1 cellular context compared by ENCODE assay signal in the genomic region with DNA sequence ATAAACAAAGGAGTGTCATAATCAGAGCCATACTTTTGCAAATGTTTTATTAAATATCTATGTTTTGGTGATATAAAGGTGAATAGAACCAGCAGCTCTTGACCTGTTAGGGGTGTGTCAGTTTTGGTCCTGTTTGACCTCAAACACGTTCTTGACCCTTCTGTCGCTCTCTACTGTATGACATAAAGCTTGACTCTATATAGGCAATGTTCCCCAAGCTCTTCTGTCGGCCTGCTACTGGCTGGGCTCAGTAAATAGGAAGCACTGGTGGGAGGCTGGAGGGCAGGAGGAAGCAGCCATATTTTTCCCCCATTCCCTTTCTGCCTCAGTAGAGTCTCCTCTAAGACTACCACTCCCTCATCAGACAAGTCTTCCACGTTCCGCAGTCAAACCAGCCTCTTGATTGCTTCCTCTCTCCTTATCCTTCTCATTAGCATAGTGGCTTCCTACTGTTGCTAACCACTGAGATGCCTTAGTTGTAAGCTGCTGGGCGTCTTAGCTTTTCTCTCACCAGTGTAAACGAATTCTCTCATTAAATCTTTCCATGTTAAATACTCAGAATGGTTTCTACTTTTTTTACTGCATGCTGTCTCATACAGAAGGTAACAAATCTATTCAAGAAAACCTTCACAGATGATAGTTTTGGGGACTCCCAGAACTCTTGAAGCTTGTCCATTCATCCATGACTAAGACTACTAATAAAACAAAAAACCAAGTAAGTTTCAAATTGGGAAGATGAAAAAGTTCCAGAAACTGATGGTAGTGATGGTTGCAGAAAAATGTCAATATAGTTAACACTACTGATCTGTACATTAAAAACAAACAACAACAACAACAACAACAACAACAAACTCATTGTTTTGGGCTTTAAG.
TF ChIP-seq lines count a peak whose summit lies in the region.

No MANE protein-coding gene starts in this region.

TF ChIP-seq in WTC11, 78 proteins besides CTCF, POLR2A, EP300 and RAD21 (continued from another document):
- TF ChIP-seq, protein P1, sequence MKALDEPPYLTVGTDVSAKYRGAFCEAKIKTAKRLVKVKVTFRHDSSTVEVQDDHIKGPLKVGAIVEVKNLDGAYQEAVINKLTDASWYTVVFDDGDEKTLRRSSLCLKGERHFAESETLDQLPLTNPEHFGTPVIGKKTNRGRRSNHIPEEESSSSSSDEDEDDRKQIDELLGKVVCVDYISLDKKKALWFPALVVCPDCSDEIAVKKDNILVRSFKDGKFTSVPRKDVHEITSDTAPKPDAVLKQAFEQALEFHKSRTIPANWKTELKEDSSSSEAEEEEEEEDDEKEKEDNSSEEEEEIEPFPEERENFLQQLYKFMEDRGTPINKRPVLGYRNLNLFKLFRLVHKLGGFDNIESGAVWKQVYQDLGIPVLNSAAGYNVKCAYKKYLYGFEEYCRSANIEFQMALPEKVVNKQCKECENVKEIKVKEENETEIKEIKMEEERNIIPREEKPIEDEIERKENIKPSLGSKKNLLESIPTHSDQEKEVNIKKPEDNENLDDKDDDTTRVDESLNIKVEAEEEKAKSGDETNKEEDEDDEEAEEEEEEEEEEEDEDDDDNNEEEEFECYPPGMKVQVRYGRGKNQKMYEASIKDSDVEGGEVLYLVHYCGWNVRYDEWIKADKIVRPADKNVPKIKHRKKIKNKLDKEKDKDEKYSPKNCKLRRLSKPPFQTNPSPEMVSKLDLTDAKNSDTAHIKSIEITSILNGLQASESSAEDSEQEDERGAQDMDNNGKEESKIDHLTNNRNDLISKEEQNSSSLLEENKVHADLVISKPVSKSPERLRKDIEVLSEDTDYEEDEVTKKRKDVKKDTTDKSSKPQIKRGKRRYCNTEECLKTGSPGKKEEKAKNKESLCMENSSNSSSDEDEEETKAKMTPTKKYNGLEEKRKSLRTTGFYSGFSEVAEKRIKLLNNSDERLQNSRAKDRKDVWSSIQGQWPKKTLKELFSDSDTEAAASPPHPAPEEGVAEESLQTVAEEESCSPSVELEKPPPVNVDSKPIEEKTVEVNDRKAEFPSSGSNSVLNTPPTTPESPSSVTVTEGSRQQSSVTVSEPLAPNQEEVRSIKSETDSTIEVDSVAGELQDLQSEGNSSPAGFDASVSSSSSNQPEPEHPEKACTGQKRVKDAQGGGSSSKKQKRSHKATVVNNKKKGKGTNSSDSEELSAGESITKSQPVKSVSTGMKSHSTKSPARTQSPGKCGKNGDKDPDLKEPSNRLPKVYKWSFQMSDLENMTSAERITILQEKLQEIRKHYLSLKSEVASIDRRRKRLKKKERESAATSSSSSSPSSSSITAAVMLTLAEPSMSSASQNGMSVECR (CRISPR knock-in tag; IDR thresholded peaks at IDR 0.05; ENCODE audit: borderline replicate concordance) = no peak
- TF ChIP-seq, protein P2, sequence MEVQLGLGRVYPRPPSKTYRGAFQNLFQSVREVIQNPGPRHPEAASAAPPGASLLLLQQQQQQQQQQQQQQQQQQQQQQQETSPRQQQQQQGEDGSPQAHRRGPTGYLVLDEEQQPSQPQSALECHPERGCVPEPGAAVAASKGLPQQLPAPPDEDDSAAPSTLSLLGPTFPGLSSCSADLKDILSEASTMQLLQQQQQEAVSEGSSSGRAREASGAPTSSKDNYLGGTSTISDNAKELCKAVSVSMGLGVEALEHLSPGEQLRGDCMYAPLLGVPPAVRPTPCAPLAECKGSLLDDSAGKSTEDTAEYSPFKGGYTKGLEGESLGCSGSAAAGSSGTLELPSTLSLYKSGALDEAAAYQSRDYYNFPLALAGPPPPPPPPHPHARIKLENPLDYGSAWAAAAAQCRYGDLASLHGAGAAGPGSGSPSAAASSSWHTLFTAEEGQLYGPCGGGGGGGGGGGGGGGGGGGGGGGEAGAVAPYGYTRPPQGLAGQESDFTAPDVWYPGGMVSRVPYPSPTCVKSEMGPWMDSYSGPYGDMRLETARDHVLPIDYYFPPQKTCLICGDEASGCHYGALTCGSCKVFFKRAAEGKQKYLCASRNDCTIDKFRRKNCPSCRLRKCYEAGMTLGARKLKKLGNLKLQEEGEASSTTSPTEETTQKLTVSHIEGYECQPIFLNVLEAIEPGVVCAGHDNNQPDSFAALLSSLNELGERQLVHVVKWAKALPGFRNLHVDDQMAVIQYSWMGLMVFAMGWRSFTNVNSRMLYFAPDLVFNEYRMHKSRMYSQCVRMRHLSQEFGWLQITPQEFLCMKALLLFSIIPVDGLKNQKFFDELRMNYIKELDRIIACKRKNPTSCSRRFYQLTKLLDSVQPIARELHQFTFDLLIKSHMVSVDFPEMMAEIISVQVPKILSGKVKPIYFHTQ (CRISPR knock-in tag; IDR thresholded peaks at IDR 0.05) = no peak
- TF ChIP-seq, protein P3, sequence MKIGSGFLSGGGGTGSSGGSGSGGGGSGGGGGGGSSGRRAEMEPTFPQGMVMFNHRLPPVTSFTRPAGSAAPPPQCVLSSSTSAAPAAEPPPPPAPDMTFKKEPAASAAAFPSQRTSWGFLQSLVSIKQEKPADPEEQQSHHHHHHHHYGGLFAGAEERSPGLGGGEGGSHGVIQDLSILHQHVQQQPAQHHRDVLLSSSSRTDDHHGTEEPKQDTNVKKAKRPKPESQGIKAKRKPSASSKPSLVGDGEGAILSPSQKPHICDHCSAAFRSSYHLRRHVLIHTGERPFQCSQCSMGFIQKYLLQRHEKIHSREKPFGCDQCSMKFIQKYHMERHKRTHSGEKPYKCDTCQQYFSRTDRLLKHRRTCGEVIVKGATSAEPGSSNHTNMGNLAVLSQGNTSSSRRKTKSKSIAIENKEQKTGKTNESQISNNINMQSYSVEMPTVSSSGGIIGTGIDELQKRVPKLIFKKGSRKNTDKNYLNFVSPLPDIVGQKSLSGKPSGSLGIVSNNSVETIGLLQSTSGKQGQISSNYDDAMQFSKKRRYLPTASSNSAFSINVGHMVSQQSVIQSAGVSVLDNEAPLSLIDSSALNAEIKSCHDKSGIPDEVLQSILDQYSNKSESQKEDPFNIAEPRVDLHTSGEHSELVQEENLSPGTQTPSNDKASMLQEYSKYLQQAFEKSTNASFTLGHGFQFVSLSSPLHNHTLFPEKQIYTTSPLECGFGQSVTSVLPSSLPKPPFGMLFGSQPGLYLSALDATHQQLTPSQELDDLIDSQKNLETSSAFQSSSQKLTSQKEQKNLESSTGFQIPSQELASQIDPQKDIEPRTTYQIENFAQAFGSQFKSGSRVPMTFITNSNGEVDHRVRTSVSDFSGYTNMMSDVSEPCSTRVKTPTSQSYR (CRISPR knock-in tag; IDR thresholded peaks at IDR 0.05) = no peak
- TF ChIP-seq, protein P4, sequence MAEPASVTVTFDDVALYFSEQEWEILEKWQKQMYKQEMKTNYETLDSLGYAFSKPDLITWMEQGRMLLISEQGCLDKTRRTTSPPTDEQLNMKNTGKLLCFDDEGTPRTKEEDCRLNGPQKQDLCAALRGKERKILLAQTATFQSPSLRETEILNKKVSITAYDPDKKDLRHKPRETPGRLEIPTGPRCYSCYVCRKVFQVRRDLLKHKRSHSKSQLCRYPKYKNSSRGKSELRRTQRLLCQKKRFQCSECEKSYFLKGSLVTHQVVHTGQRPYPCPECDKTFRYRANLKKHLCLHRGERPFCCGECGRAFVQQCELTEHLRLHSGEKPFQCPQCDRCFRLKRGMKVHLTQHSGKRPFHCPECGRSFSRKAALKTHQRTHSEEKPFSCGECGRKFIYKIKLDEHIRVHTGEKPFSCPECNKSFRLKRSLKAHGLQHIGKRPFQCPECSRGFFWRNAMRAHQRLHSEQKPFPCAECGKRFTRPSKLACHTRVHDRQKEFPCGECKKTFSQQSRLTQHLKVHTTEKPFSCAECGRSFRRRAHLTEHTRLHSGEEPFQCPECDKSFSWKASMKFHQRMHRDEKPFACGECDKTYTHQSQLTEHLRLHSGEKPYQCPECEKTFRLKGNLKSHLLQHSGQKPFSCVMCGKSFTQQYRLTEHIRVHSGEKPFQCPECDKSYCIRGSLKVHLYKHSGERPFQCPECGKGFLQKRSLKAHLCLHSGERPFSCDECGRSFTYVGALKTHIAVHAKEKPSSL (CRISPR knock-in tag; conservative IDR thresholded peaks at IDR 0.05) = no peak
- TF ChIP-seq SMAD3 (CRISPR knock-in tag; IDR thresholded peaks at IDR 0.05; ENCODE audit: borderline replicate concordance) (no peak), FOXK1 (CRISPR knock-in tag; IDR thresholded peaks at IDR 0.05) (no peak), ZNF396 (CRISPR knock-in tag; IDR thresholded peaks at IDR 0.05; ENCODE audit: borderline replicate concordance) (no peak), MXD4 (CRISPR knock-in tag; IDR thresholded peaks at IDR 0.05; ENCODE audit: borderline replicate concordance) (no peak), ZNF416 (CRISPR knock-in tag; IDR thresholded peaks at IDR 0.05) (no peak), ZNF138 (CRISPR knock-in tag; conservative IDR thresholded peaks at IDR 0.05) (no peak), NR1H2 (CRISPR knock-in tag; IDR thresholded peaks at IDR 0.05) (no peak)
- TF ChIP-seq, protein P5, sequence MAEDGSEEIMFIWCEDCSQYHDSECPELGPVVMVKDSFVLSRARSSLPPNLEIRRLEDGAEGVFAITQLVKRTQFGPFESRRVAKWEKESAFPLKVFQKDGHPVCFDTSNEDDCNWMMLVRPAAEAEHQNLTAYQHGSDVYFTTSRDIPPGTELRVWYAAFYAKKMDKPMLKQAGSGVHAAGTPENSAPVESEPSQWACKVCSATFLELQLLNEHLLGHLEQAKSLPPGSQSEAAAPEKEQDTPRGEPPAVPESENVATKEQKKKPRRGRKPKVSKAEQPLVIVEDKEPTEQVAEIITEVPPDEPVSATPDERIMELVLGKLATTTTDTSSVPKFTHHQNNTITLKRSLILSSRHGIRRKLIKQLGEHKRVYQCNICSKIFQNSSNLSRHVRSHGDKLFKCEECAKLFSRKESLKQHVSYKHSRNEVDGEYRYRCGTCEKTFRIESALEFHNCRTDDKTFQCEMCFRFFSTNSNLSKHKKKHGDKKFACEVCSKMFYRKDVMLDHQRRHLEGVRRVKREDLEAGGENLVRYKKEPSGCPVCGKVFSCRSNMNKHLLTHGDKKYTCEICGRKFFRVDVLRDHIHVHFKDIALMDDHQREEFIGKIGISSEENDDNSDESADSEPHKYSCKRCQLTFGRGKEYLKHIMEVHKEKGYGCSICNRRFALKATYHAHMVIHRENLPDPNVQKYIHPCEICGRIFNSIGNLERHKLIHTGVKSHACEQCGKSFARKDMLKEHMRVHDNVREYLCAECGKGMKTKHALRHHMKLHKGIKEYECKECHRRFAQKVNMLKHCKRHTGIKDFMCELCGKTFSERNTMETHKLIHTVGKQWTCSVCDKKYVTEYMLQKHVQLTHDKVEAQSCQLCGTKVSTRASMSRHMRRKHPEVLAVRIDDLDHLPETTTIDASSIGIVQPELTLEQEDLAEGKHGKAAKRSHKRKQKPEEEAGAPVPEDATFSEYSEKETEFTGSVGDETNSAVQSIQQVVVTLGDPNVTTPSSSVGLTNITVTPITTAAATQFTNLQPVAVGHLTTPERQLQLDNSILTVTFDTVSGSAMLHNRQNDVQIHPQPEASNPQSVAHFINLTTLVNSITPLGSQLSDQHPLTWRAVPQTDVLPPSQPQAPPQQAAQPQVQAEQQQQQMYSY (CRISPR knock-in tag; IDR thresholded peaks at IDR 0.05) = no peak
- TF ChIP-seq, protein P6, sequence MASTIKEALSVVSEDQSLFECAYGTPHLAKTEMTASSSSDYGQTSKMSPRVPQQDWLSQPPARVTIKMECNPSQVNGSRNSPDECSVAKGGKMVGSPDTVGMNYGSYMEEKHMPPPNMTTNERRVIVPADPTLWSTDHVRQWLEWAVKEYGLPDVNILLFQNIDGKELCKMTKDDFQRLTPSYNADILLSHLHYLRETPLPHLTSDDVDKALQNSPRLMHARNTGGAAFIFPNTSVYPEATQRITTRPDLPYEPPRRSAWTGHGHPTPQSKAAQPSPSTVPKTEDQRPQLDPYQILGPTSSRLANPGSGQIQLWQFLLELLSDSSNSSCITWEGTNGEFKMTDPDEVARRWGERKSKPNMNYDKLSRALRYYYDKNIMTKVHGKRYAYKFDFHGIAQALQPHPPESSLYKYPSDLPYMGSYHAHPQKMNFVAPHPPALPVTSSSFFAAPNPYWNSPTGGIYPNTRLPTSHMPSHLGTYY (CRISPR knock-in tag; IDR thresholded peaks at IDR 0.05) = no peak
- TF ChIP-seq, protein P7, sequence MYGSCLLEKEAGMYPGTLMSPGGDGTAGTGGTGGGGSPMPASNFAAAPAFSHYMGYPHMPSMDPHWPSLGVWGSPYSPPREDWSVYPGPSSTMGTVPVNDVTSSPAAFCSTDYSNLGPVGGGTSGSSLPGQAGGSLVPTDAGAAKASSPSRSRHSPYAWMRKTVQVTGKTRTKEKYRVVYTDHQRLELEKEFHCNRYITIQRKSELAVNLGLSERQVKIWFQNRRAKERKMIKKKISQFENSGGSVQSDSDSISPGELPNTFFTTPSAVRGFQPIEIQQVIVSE (CRISPR knock-in tag; IDR thresholded peaks at IDR 0.05; ENCODE audit: borderline replicate concordance) = no peak
- TF ChIP-seq, protein P8, sequence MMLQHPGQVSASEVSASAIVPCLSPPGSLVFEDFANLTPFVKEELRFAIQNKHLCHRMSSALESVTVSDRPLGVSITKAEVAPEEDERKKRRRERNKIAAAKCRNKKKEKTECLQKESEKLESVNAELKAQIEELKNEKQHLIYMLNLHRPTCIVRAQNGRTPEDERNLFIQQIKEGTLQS (CRISPR knock-in tag; conservative IDR thresholded peaks at IDR 0.05) = no peak
